14 cellular contexts compared by ENCODE assay signal in genomic region chr5:172129174-172129764, GRCh38. TPM values are rescaled to one million over a fixed set of nuclear protein-coding genes. Genes with fewer than 3 reads are reported as not detected.
A peak's percentile ranks its signal among the peaks of the same experiment; 100 is the strongest.
DNase-seq lines count a peak whose midpoint lies in the region; ATAC-seq, FAIRE-seq and TF ChIP-seq lines count a peak whose summit lies in the region.
"Had no signal": no experiment of that assay in that cellular context is flagged by ENCODE, and none has a peak within 500 bp of the region (broad histone marks: within the 10 kb centered on the region; RNA-seq: fewer than 3 reads in every experiment).

No MANE protein-coding gene starts in this region.

- TF ChIP-seq POLR2A in right lobe of liver (IDR thresholded peaks at IDR 0.05) (no peak), HepG2 (IDR thresholded peaks at IDR 0.05; ENCODE audit: insufficient read depth in 1 of 2, low read depth in 2 of 2, low read length in 2 of 2) (no peak)

- no peak for FAIRE-seq in HepG2 (lab: Jason Lieb, UNC)
- FAIRE-seq: GM12892 had no signal

- no peak overlapping the region for H3K4me2 ChIP-seq in HepG2 (ENCODE audit: low read depth, low read length)
- H3K4me2 ChIP-seq: KMS-11 had no signal

- H3K27me3 Mint-ChIP-seq in memory B cell = no peaks in the 10 kb centered on the region

- no peaks in the 10 kb centered on the region for H3K4me1 ChIP-seq in right lobe of liver
- no peaks in the 10 kb centered on the region for H3K4me1 ChIP-seq in HepG2 (ENCODE audit: insufficient read depth, low read length)
- H3K4me1 ChIP-seq: breast epithelium had no signal

- no peak overlapping the region for H2AFZ ChIP-seq in HepG2 (ENCODE audit: low read length)

- no peaks in the 10 kb centered on the region for H3K27me3 ChIP-seq in right lobe of liver
- no peaks in the 10 kb centered on the region for H3K27me3 ChIP-seq in HepG2 (ENCODE audit: control insufficient read depth in 1 of 2, insufficient read depth in 2 of 2, low read length in 2 of 2)
- H3K27me3 ChIP-seq: breast epithelium had no signal

- peaks cover 25% of the 10 kb centered on the region for H3K4me1 Mint-ChIP-seq in memory B cell

- TF ChIP-seq RAD21 in HepG2 (CRISPR knock-in tag; IDR thresholded peaks at IDR 0.05) = no peak

- intact Hi-C loops in right lobe of liver (cut with DNase I) (no loop called here), HepG2 (cut with micrococcal nuclease; ENCODE audit: unreplicated experiment) (no loop called here)

- H3K9me3 ChIP-seq in right lobe of liver = no peaks in the 10 kb centered on the region
- H3K9me3 ChIP-seq in HepG2 (ENCODE audit: low read length) = no peaks in the 10 kb centered on the region
- H3K9me3 ChIP-seq: breast epithelium had no signal

- POLR2A ChIA-PET in HepG2 (lab: Yijun Ruan, JAX) = no interaction called here

- 77% methylated on average over 5 of the region's 10 CpGs for WGBS in right lobe of liver (ENCODE audit: insufficient coverage, low coverage, low lambda C conversion rate, missing lambda C conversion rate)
- 96% methylated on average over 6 of the region's 10 CpGs for WGBS in HepG2 (ENCODE audit: low lambda C conversion rate)

- peak; percentile 46 to 74 (median 53) for ATAC-seq in right lobe of liver
- ATAC-seq in HepG2 = no peak
- ATAC-seq in activated naive CD4-positive, alpha-beta T cell treated with anti-CD3 and anti-CD28 coated beads, Interleukin-2, amount 50 U/mL, for 72 hours = no peak
- ATAC-seq in memory B cell (ENCODE audit: low read depth) = no peak
- ATAC-seq in GM21576 (IDR thresholded peaks at IDR 0.05; ENCODE audit: unreplicated experiment) = no peak
- ATAC-seq in HG02973 (IDR thresholded peaks at IDR 0.05; ENCODE audit: unreplicated experiment) = no peak
- ATAC-seq: SK-N-SH treated with all-trans-retinoic acid at 6 μM for 48 hours had no signal

- TF ChIP-seq EP300 in HepG2 (IDR thresholded peaks at IDR 0.05; ENCODE audit: low read depth in 2 of 2, low read length in 2 of 2) (no peak), HepG2 (CRISPR knock-in tag; IDR thresholded peaks at IDR 0.05; ENCODE audit: borderline replicate concordance) (no peak)

- TF ChIP-seq CTCF in right lobe of liver (IDR thresholded peaks at IDR 0.05) (no peak), HepG2 (CRISPR knock-in tag; IDR thresholded peaks at IDR 0.05) (no peak)

- H4K20me1 ChIP-seq in HepG2 (ENCODE audit: insufficient read depth, low read length) = no peaks in the 10 kb centered on the region

- no peak overlapping the region for H3K4me3 Mint-ChIP-seq in memory B cell

- no TSS peak for BruUV-seq in HepG2 (replicated peaks; lab: Mats Ljungman, UMichigan)

- H3K36me3 Mint-ChIP-seq in activated naive CD4-positive, alpha-beta T cell treated with anti-CD3 and anti-CD28 coated beads, Interleukin-2, amount 50 U/mL, for 72 hours = peaks cover 10 to 48% of the 10 kb centered on the region in 2 donors
- H3K36me3 Mint-ChIP-seq in memory B cell = peaks cover 24% of the 10 kb centered on the region

- H3K27ac Mint-ChIP-seq in activated naive CD4-positive, alpha-beta T cell treated with anti-CD3 and anti-CD28 coated beads, Interleukin-2, amount 50 U/mL, for 72 hours = peak overlapping the region; percentile 81
- H3K27ac Mint-ChIP-seq in memory B cell = peak overlapping the region; percentile 67

- H3K36me3 ChIP-seq in right lobe of liver (no peaks in the 10 kb centered on the region), HepG2 (replicated peaks in 1 of 2; ENCODE audit: control insufficient read depth in 1 of 2, insufficient read depth in 2 of 2, low read length in 2 of 2) (peaks cover 2 to 9% of the 10 kb centered on the region in 2 experiments; a peak in 3 of 5 replicates)
- H3K36me3 ChIP-seq: breast epithelium had no signal

- in situ Hi-C loops in HepG2 (cut with HindIII; ENCODE audit: extremely low pct_ligation_motif_present, low pct_unique_long_range_greater_than_20kb) = no loop called here

- H3K9me3 Mint-ChIP-seq in activated naive CD4-positive, alpha-beta T cell treated with anti-CD3 and anti-CD28 coated beads, Interleukin-2, amount 50 U/mL, for 72 hours = no peaks in the 10 kb centered on the region
- no peaks in the 10 kb centered on the region for H3K9me3 Mint-ChIP-seq in memory B cell

- no peak overlapping the region for H3K9ac ChIP-seq in HepG2 (ENCODE audit: insufficient read depth, low read depth, low read length)
- H3K9ac ChIP-seq: KMS-11 had no signal

- no peak overlapping the region for H3K4me3 ChIP-seq in right lobe of liver
- H3K4me3 ChIP-seq in HepG2 (replicated peaks in 1 of 3; ENCODE audit: insufficient read depth in 1 of 3, low read depth in 2 of 3, low read length in 3 of 3) = no peak overlapping the region
- H3K4me3 ChIP-seq: breast epithelium, skin epidermis had no signal

- DNase-seq in right lobe of liver (no peak), HepG2 (ENCODE audit: low spot score) (no peak), memory B cell (ENCODE audit: low spot score in 2 of 2) (no peak), activated gamma-delta T cell treated with Interleukin-2 at 50 U/mL for 16 hours (no peak)
- DNase-seq in activated naive CD4-positive, alpha-beta T cell treated with anti-CD3 and anti-CD28 coated beads, Interleukin-2, amount 50 U/mL, for 72 hours (ENCODE audit: low spot score in 2 of 2) = no peak
- DNase-seq: C1 segment of cervical spinal cord, NCI-H1436 treated with DMSO at 0.1 percent for 48 hours had no signal

- no peaks in the 10 kb centered on the region for H3K79me2 ChIP-seq in HepG2 (ENCODE audit: insufficient read depth, low read length)

- CTCF ChIA-PET in HepG2 (lab: Yijun Ruan, JAX; ENCODE audit: low intra/inter-chr PET ratio, low total read pairs) = no interaction called here

- H3K27ac ChIP-seq in right lobe of liver (peak overlapping the region in 2 of 3 donors; percentile 29 to 47), HepG2 (ENCODE audit: extremely low read length, insufficient read depth, low read length) (no peak overlapping the region)
- H3K27ac ChIP-seq: breast epithelium, KMS-11 had no signal

TF ChIP-seq in HepG2, 621 proteins besides CTCF, POLR2A, EP300 and RAD21 (continues in another document):
- TF ChIP-seq SMAD1 (CRISPR knock-in tag; IDR thresholded peaks at IDR 0.05; ENCODE audit: borderline replicate concordance, low read depth) (no peak), ZNF773 (CRISPR knock-in tag; IDR thresholded peaks at IDR 0.05; ENCODE audit: borderline replicate concordance) (no peak), STAT5B (CRISPR knock-in tag; IDR thresholded peaks at IDR 0.05) (no peak), MTA3 (CRISPR knock-in tag; IDR thresholded peaks at IDR 0.05) (no peak)

RNA-seq across cellular contexts. Expression of gene STK10, which starts 58.8 kb away (rescaled TPM):
- total RNA-seq in right lobe of liver (10 to 100 TPM in 2 of 6 experiments, 1 to 10 TPM in 4; 6.9 to 27.4 (median 9.0) TPM), HepG2 (2016; rRNA removed; fragmentation: Illumina TruSeq; extraction: Trizol) (6.2 and 7.2 TPM in 2 replicates)
- 2.5 and 3.0 TPM in 2 replicates for total RNA-seq in HepG2 (2016; cell fraction: cytosol; rRNA removed; fragmentation: Illumina TruSeq; extraction: Trizol; ENCODE audit: low read depth)
- 4.8 and 6.1 TPM in 2 replicates for total RNA-seq in HepG2 (2016; cell fraction: insoluble cytoplasmic fraction; rRNA removed; fragmentation: Illumina TruSeq; extraction: Trizol)
- total RNA-seq in HepG2 (2016; cell fraction: membrane; rRNA removed; fragmentation: Illumina TruSeq; extraction: Trizol) = 3.2 and 4.9 TPM in 2 replicates
- total RNA-seq in HepG2 (2016; cell fraction: nucleus; rRNA removed; fragmentation: Illumina TruSeq; extraction: Trizol) = 5.9 and 8.3 TPM in 2 replicates
- polyA plus RNA-seq in HepG2 (2011; rRNA removed) = 7.0 and 7.8 TPM in 2 replicates
- 3.7 and 4.6 TPM in 2 replicates for polyA plus RNA-seq in HepG2 (2011; cell fraction: cytosol; rRNA removed)
- 14.1 and 17.0 TPM in 2 replicates for polyA plus RNA-seq in HepG2 (2011; cell fraction: nucleus; rRNA removed)
- 7.2 and 8.7 TPM in 2 replicates for polyA plus RNA-seq in HepG2 (2012)
- 1.5 and 2.9 TPM in 2 replicates for polyA plus RNA-seq in HepG2 (2016; cell fraction: cytosol; fragmentation: Illumina TruSeq; extraction: Trizol; ENCODE audit: low read depth)
- 3.6 and 4.4 TPM in 2 replicates for polyA plus RNA-seq in HepG2 (2016; cell fraction: insoluble cytoplasmic fraction; fragmentation: Illumina TruSeq; extraction: Trizol; ENCODE audit: low read depth)
- 2.6 and 3.6 TPM in 2 replicates for polyA plus RNA-seq in HepG2 (2016; cell fraction: membrane; fragmentation: Illumina TruSeq; extraction: Trizol; ENCODE audit: low read depth)
- 8.3 and 9.7 TPM in 2 replicates for polyA plus RNA-seq in HepG2 (2016; cell fraction: nucleus; fragmentation: Illumina TruSeq; extraction: Trizol; ENCODE audit: insufficient read depth, low read depth)
- polyA minus RNA-seq in HepG2 (2011; rRNA and poly(A)+ RNA removed; ENCODE audit: low replicate concordance) = 22.6 and 29.6 TPM in 2 replicates
- 6.8 and 10.3 TPM in 2 replicates for polyA minus RNA-seq in HepG2 (2011; cell fraction: cytosol; rRNA and poly(A)+ RNA removed)
- polyA minus RNA-seq in HepG2 (2011; cell fraction: nucleus; rRNA and poly(A)+ RNA removed) = 17.4 and 22.1 TPM in 2 replicates
- total RNA-seq in activated naive CD4-positive, alpha-beta T cell treated with anti-CD3 and anti-CD28 coated beads, Interleukin-2, amount 50 U/mL, for 72 hours = 10 to 100 TPM; 42.9 to 92.2 TPM

Comparison
In these comparisons a context has a peak if more than half of its experiments do, and no peak if none do; other contexts are left out.
1. ATAC-seq: peak in right lobe of liver (4 of 4); none in HepG2 (single experiment), activated naive CD4-positive, alpha-beta T cell treated with anti-CD3 and anti-CD28 coated beads, Interleukin-2, amount 50 U/mL, for 72 hours (0 of 2), memory B cell (single experiment), GM21576 (single experiment) and HG02973 (single experiment).